Comparison of ENCODE assay signal across 15 cellular contexts in genomic region chr3:175070946-175071345, GRCh38.
"Had no signal": no experiment of that assay in that cellular context is flagged by ENCODE, and none has a peak within 500 bp of the region (broad histone marks: within the 10 kb centered on the region; RNA-seq: fewer than 3 reads in every experiment).

No MANE protein-coding gene starts in this region.

- H3K9me3 ChIP-seq: tibial artery had no signal

- H3K27me3 ChIP-seq: tibial artery had no signal

- H3K36me3 ChIP-seq: tibial artery had no signal

- H3K4me3 ChIP-seq: smooth muscle cell, tibial artery had no signal

- H3K4me2 ChIP-seq: smooth muscle cell had no signal

- DNase-seq: activated CD4-positive, alpha-beta T cell treated with anti-CD3 and anti-CD28 coated beads, Interleukin-2, amount 50 U/mL, for 4 hours; activated CD4-positive, CD25-positive, alpha-beta regulatory T cell treated with anti-CD3 and anti-CD28 coated beads, Interleukin-2, amount 50 U/mL, for 72 hours; activated effector memory CD4-positive, alpha-beta T cell treated with anti-CD3 and anti-CD28 coated beads, Interleukin-2, amount 50 U/mL, for 16 hours; activated T-cell treated with anti-CD3 and anti-CD28 coated beads, Interleukin-2, amount 50 U/mL, for 24 hours; amniotic stem cell; cerebellar nuclear complex; foreskin fibroblast; glutamatergic neuron; left cardiac atrium; natural killer cell; posterior cingulate gyrus; right cardiac atrium; T-helper 2 cell; tibial artery had no signal

- H3K27ac ChIP-seq: tibial artery had no signal
